Comparison of ENCODE assay signal across 8 cellular contexts in genomic region chr10:100346351-100346764, GRCh38. TPM values are rescaled to one million over a fixed set of nuclear protein-coding genes. Genes with fewer than 3 reads are reported as not detected.
DNase-seq lines count a peak whose midpoint lies in the region; ATAC-seq lines count a peak whose summit lies in the region.

No MANE protein-coding gene starts in this region.

- DNase-seq in AG08396 (ENCODE audit: low spot score) (peak; percentile 67), NCI-H510A treated with DMSO at 0.1 percent for 48 hours (lab: John Stamatoyannopoulos, UW) (peak; percentile 60), epithelial cell of prostate (ENCODE audit: low read depth, low spot score) (no peak), mucosa of gallbladder (ENCODE audit: low spot score) (peak; percentile 73)
- DNase-seq in activated CD8-positive, alpha-beta memory T cell treated with anti-CD3 and anti-CD28 coated beads, Interleukin-2, amount 50 U/mL, for 4 hours = peak; percentile 69
- peak; percentile 35 to 61 for DNase-seq in stimulated activated CD8-positive, alpha-beta memory T cell treated with anti-CD3 and anti-CD28 coated beads, Interleukin-4, amount 100 ng/mL, for 4 hours (ENCODE audit: low read depth in 2 of 2, low spot score in 1 of 2)

- ATAC-seq in GM18861 (IDR thresholded peaks at IDR 0.05; ENCODE audit: unreplicated experiment) (peak; percentile 39), HG03097 (IDR thresholded peaks at IDR 0.05; ENCODE audit: low FRiP score, unreplicated experiment) (peak; percentile 32)

- peak overlapping the region; percentile 81 for H3K27ac ChIP-seq in epithelial cell of prostate

RNA-seq across cellular contexts. Expression of gene SCD, which starts 0.7 kb away (rescaled TPM):
- total RNA-seq in mucosa of gallbladder = 97.0 TPM

RNA-seq across cellular contexts. Expression of gene PKD2L1, which starts 16.3 kb away (rescaled TPM):
- not detected for total RNA-seq in mucosa of gallbladder

RNA-seq across cellular contexts. Expression of gene BLOC1S2, which starts 59.9 kb away (rescaled TPM):
- total RNA-seq in mucosa of gallbladder = 25.5 TPM
